In the genomic region with DNA sequence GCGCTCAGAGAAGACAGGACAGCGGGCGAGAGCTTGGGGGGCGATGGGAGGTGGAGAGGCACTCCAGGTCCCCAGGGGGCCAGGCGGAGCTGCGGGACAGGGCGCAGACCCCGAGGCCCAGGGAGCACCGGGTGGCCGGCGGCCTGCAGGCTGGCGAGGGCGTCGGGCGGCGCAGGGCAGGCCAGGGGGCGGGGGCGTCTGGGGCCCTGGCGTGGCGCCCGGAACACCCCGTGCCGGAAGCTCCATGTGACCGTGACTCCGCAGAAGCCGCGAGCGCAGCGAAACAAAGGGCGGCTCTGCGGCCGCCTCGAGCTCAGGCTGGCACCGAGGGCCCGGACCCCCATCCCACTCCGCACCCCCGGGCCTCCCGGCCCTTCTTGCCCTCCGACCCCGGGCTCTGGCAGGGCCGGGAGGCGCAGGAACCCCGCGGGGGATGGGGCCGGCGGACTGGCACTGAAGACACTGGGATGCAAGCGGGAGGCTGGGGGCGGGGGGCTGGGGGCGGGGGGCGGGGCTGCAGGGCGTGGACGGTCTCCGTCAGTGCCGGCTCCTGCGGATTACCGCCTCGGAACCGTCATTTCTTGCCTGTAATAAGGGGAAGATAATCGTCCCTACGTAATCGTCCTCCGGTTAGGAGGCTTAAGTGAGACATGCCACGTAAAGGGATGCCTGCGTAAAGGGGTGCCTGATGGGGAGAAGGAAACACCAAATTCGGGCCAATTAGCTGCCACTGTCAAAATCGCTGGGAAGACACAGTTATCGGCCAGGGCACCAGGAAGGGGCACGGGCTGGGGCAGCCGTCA, we compare ENCODE assay signal across 8 cellular contexts. TPM values are rescaled to one million over a fixed set of nuclear protein-coding genes. Genes with fewer than 3 reads are reported as not detected.
A peak's percentile ranks its signal among the peaks of the same experiment; 100 is the strongest.
DNase-seq lines count a peak whose midpoint lies in the region; TF ChIP-seq lines count a peak whose summit lies in the region.

No MANE protein-coding gene starts in this region.

- H2BK12ac ChIP-seq in H9 (ENCODE audit: insufficient read length, low read depth, low read length) = peak overlapping the region; percentile 77

- in situ Hi-C loops in astrocyte of the spinal cord (cut with HindIII; ENCODE audit: low sequenced_read_pairs) = no loop called here

- no peaks in the 10 kb centered on the region for H3K36me3 ChIP-seq in iPS DF 6.9 (ENCODE audit: control insufficient read depth, insufficient read depth, low read length)

- POLR2A ChIA-PET in GM10248 (lab: Yijun Ruan, JAX) = interaction anchor here (0.6 to 1.0 kb wide), 7 partner anchors 10 to 691 kb away, joined by 3 to 10 read pairs (median 4); a partner anchor contains a TSS

- no peak overlapping the region for H2BK15ac ChIP-seq in H9 (ENCODE audit: low read depth, low read length)

- peaks cover 18% of the 10 kb centered on the region for H3K27me3 Mint-ChIP-seq in H9 (ENCODE audit: low read depth)

- no peak overlapping the region for H2AK5ac ChIP-seq in H9 (ENCODE audit: insufficient read length, low read length)

- no peak overlapping the region for H2BK5ac ChIP-seq in H9 (ENCODE audit: insufficient read length, low read length)

- H4K91ac ChIP-seq in H9 (ENCODE audit: insufficient read length, low read depth, low read length) = no peak overlapping the region

- H3K36me3 Mint-ChIP-seq in H9 (ENCODE audit: insufficient read depth in 1 of 3, low read depth in 3 of 3) = no peaks in the 10 kb centered on the region

- no peak overlapping the region for H4K5ac ChIP-seq in H9 (ENCODE audit: insufficient read length, low read depth, low read length)

- no peak overlapping the region for H3T11ph ChIP-seq in H9 (ENCODE audit: low read length)

- no peak overlapping the region for H2AFZ ChIP-seq in H9 (ENCODE audit: low read length)

- no peaks in the 10 kb centered on the region; the same call in 1 of the 2 replicates for H3K27me3 ChIP-seq in H9 (ENCODE audit: insufficient read depth, low read length)
- no peaks in the 10 kb centered on the region for H3K27me3 ChIP-seq in iPS DF 6.9 (ENCODE audit: control insufficient read depth, insufficient read depth, low read length)

- no peaks in the 10 kb centered on the region; a peak in 2 of 5 replicates for H3K9me3 Mint-ChIP-seq in H9

- no peak overlapping the region for H3K56ac ChIP-seq in H9 (ENCODE audit: insufficient read length, low read depth, low read length)

- no peaks in the 10 kb centered on the region for H3K79me2 ChIP-seq in H9 (ENCODE audit: insufficient read depth, low read length)

- no peak overlapping the region for H2BK20ac ChIP-seq in H9 (ENCODE audit: low read depth, low read length, poor library complexity, severe bottlenecking)

- H3K79me1 ChIP-seq in H9 (ENCODE audit: insufficient read depth, low read depth, low read length, poor library complexity, severe bottlenecking) = no peaks in the 10 kb centered on the region

- H3K23ac ChIP-seq in H9 (ENCODE audit: insufficient read length, low read depth, low read length) = no peak overlapping the region

- WGBS in H9 (ENCODE audit: extremely low coverage, insufficient read length, low lambda C conversion rate) = no CpG with 5 or more reads among the region's 69 CpGs
- no CpG with 5 or more reads among the region's 69 CpGs for WGBS in iPS DF 6.9 (ENCODE audit: insufficient coverage, insufficient read length)

- no peaks in the 10 kb centered on the region for H4K20me1 ChIP-seq in H9 (ENCODE audit: control insufficient read depth, insufficient read depth, insufficient read length)

- DNase-seq in GM10248 (ENCODE audit: extremely low spot score) = peak; percentile 88
- peak; percentile 79 for DNase-seq in H9
- peak; percentile 55 for DNase-seq in NCI-H1092 (lab: John Stamatoyannopoulos, UW)
- DNase-seq in T1000 (lab: John Stamatoyannopoulos, UW) = peak; percentile 18
- peak; percentile 78 for DNase-seq in astrocyte of the spinal cord (ENCODE audit: low read depth, low spot score)
- no peak for DNase-seq in iPS DF 6.9 (ENCODE audit: low read depth, low spot score)
- no peak for DNase-seq in skeletal muscle cell (ENCODE audit: low read depth)
- DNase-seq in amniotic stem cell (lab: John Stamatoyannopoulos, UW) = no peak

- no peak for TF ChIP-seq CTCF in GM10248 (IDR thresholded peaks at IDR 0.05; ENCODE audit: control extremely low read depth, extremely low read depth, low read depth, missing control alignments)
- no peak for TF ChIP-seq CTCF in H9 (conservative IDR thresholded peaks at IDR 0.05)
- no peak for TF ChIP-seq CTCF in astrocyte of the spinal cord (IDR thresholded peaks at IDR 0.05; ENCODE audit: low read depth, low read length)

- peaks cover 27 to 43% of the 10 kb centered on the region in 2 experiments for H3K4me1 Mint-ChIP-seq in H9

- peak overlapping the region; percentile 82 for H2BK120ac ChIP-seq in H9 (ENCODE audit: low read depth, low read length, poor library complexity, severe bottlenecking)

- H3K4me3 Mint-ChIP-seq in H9 = peak overlapping the region; percentile 59 to 80

- CTCF ChIA-PET in GM10248 (lab: Yijun Ruan, JAX) = interaction anchor here (0.8 to 2.3 kb wide), 11 partner anchors 10 to 119 kb away, joined by 3 to 10 read pairs (median 5); a partner anchor contains a TSS

- H4K8ac ChIP-seq in H9 (replicated peaks; ENCODE audit: insufficient read length, low read depth, low read length) = no peak overlapping the region

- H3K14ac ChIP-seq in H9 (ENCODE audit: insufficient read depth, low read length) = peak overlapping the region; percentile 95

- peaks cover 3% of the 10 kb centered on the region for H3K23me2 ChIP-seq in H9 (ENCODE audit: insufficient read length, low read depth, low read length, poor library complexity, severe bottlenecking)

- H3K9ac ChIP-seq in H9 (ENCODE audit: extremely low read depth, insufficient read length, low read length) = peak overlapping the region; percentile 5

- H3K4ac ChIP-seq in H9 (ENCODE audit: low read depth, low read length) = peak overlapping the region; percentile 12; the same call in 1 of the 2 replicates

- H3K27ac Mint-ChIP-seq in H9 = peak overlapping the region; percentile 87 to 96 (median 89)

- H3K9me3 ChIP-seq in H9 (ENCODE audit: control insufficient read depth, low read depth, low read length) (no peaks in the 10 kb centered on the region), iPS DF 6.9 (ENCODE audit: control insufficient read depth, insufficient read depth, low read length) (no peaks in the 10 kb centered on the region)

- H3K4me3 ChIP-seq in astrocyte of the spinal cord (ENCODE audit: low read depth, low read length) (no peak overlapping the region), iPS DF 6.9 (ENCODE audit: low read length) (peak overlapping the region; percentile 24; the same call in 1 of the 2 replicates), skeletal muscle cell (ENCODE audit: low read depth, low read length) (peak overlapping the region; percentile 29)

- peak overlapping the region; percentile 60 for H3K4me2 ChIP-seq in H9 (ENCODE audit: insufficient read depth, insufficient read length, low read length)

- peak overlapping the region; percentile 90 for H3K18ac ChIP-seq in H9 (ENCODE audit: insufficient read length, low read depth, low read length)

- H3K27ac ChIP-seq in H9 (ENCODE audit: insufficient read length, low read depth, low read length) = no peak overlapping the region
- no peak overlapping the region for H3K27ac ChIP-seq in iPS DF 6.9 (ENCODE audit: low read length)

- H3K4me1 ChIP-seq in H9 (ENCODE audit: insufficient read depth, low read length) (peaks cover 7% of the 10 kb centered on the region; the same call in 1 of the 2 replicates), iPS DF 6.9 (ENCODE audit: control insufficient read depth, insufficient read depth, low read length) (peaks cover 11% of the 10 kb centered on the region)

RNA-seq across cellular contexts. Expression of a gene that starts 19.2 kb away (rescaled TPM):
- 0.61 TPM in 2 replicates for total RNA-seq in H9 (2021)

RNA-seq across cellular contexts. Expression of a gene that starts 27.5 kb away (rescaled TPM):
- total RNA-seq in H9 (2021) = 72.8 and 78.8 TPM in 2 replicates

Comparison
In these comparisons a context has a peak if more than half of its experiments do, and no peak if none do; other contexts are left out.
1. DNase-seq: peak in GM10248 (single experiment), H9 (single experiment), NCI-H1092 (single experiment), T1000 (single experiment) and astrocyte of the spinal cord (single experiment); none in iPS DF 6.9 (single experiment), skeletal muscle cell (single experiment) and amniotic stem cell (single experiment).